In genomic region chr15:84950570-84951111, GRCh38 we compare ENCODE assay signal across 24 cellular contexts. TPM values are rescaled to one million over a fixed set of nuclear protein-coding genes. Genes with fewer than 3 reads are reported as not detected.
DNase-seq lines count a peak whose midpoint lies in the region; ATAC-seq and TF ChIP-seq lines count a peak whose summit lies in the region.
"Had no signal": no experiment of that assay in that cellular context is flagged by ENCODE, and none has a peak within 500 bp of the region (broad histone marks: within the 10 kb centered on the region; RNA-seq: fewer than 3 reads in every experiment).

No MANE protein-coding gene starts in this region.

- H3K4me3 ChIP-seq in IMR-90 (ENCODE audit: insufficient read depth, low read depth, low read length) (no peak overlapping the region), ascending aorta (no peak overlapping the region), testis (no peak overlapping the region), neural progenitor cell (no peak overlapping the region)
- H3K4me3 ChIP-seq: A549, SJCRH30 had no signal

- H3K79me2 ChIP-seq in neural progenitor cell (ENCODE audit: low read depth), result no peaks in the 10 kb centered on the region

- in situ Hi-C loops in IMR-90 (cut with MboI; ENCODE audit: low sequenced_read_pairs), result loop anchor here (25.0 kb wide), 1 partner anchor 337 kb away; no protein-coding TSS in a partner anchor

- no peak overlapping the region for H4K91ac ChIP-seq in IMR-90 (ENCODE audit: insufficient read depth, low read depth, low read length)

- DNase-seq in IMR-90 (no peak), ascending aorta (ENCODE audit: low spot score in 2 of 2) (no peak), left kidney (ENCODE audit: low read depth, low spot score) (peak; percentile 79), testis (peak; percentile 49), NOMO-1 treated with DMSO at 0.1 percent for 48 hours (lab: John Stamatoyannopoulos, UW; ENCODE audit: unreplicated experiment) (no peak), dedifferentiated amniotic fluid mesenchymal stem cell (ENCODE audit: extremely low spot score) (no peak), neural progenitor cell (ENCODE audit: low spot score) (no peak)
- DNase-seq: EL, GF-D8, GOT3, HCEC 1CT, KBM-7, MM.1S, NCI-H1092, NCI-H1436, NCI-H187 treated with DMSO at 0.1 percent for 48 hours, NCI-H2107, NCI-H2227 treated with DMSO at 0.1 percent for 48 hours, NCI-H510A treated with DMSO at 0.1 percent for 48 hours, NCI-H748 treated with DMSO at 0.1 percent for 48 hours, SJCRH30 had no signal

- H3K79me1 ChIP-seq in IMR-90 (ENCODE audit: low read depth in 1 of 2, low read length in 2 of 2), result peaks cover 0 to 8% of the 10 kb centered on the region in 2 experiments; a peak in 1 of 4 replicates

- H2AK9ac ChIP-seq in IMR-90 (replicated peaks; ENCODE audit: low read depth, low read length, poor library complexity), result no peak overlapping the region

- H2AFZ ChIP-seq in IMR-90 (replicated peaks; ENCODE audit: low read length, poor library complexity), result no peak overlapping the region
- no peak overlapping the region for H2AFZ ChIP-seq in neural progenitor cell (replicated peaks)

- H4K8ac ChIP-seq in IMR-90 (ENCODE audit: low read depth in 2 of 2, low read length in 2 of 2), result no peak overlapping the region

- H2BK5ac ChIP-seq in IMR-90 (ENCODE audit: low read depth, low read length, poor library complexity, severe bottlenecking), result no peak overlapping the region

- no peak overlapping the region for H3K27ac Mint-ChIP-seq in neural progenitor cell
- H3K27ac Mint-ChIP-seq: B cell had no signal

- H3K14ac ChIP-seq in IMR-90 (replicated peaks; ENCODE audit: low read depth, low read length), result 0 out of 2 replicates have a peak overlapping the region, but pooled peaks have one; percentile 40

- no peak overlapping the region for H3K56ac ChIP-seq in IMR-90 (ENCODE audit: extremely low read depth, insufficient read depth, low read length)

- no peaks in the 10 kb centered on the region for H3K27me3 ChIP-seq in IMR-90 (ENCODE audit: control insufficient read depth, insufficient read depth, low read length)
- H3K27me3 ChIP-seq in ascending aorta, result no peaks in the 10 kb centered on the region
- H3K27me3 ChIP-seq in testis, result no peaks in the 10 kb centered on the region
- H3K27me3 ChIP-seq in neural progenitor cell, result no peaks in the 10 kb centered on the region
- H3K27me3 ChIP-seq: SJCRH30 had no signal

- H2BK15ac ChIP-seq in IMR-90 (ENCODE audit: low read depth, low read length), result no peak overlapping the region

- H3K4me1 ChIP-seq in IMR-90 (ENCODE audit: control insufficient read depth, insufficient read depth, low read length), result peaks cover 13% of the 10 kb centered on the region
- H3K4me1 ChIP-seq in ascending aorta, result peaks cover 2 to 20% of the 10 kb centered on the region in 2 donors
- no peaks in the 10 kb centered on the region for H3K4me1 ChIP-seq in testis
- peaks cover 3% of the 10 kb centered on the region for H3K4me1 ChIP-seq in neural progenitor cell

- H3K23ac ChIP-seq in IMR-90 (ENCODE audit: low read depth, low read length), result no peak overlapping the region

- 68% methylated on average over 5 of the region's 7 CpGs; no CpG with 5 or more reads in 1 of the 2 experiments for WGBS in IMR-90 (ENCODE audit: extremely low coverage in 2 of 2, insufficient read length in 1 of 2), 2 experiments
- WGBS in testis, 2 donors, result 80 to 89% methylated on average over 7 of the region's 7 CpGs

- no peak for TF ChIP-seq RAD21 in IMR-90 (IDR thresholded peaks at IDR 0.05; ENCODE audit: low read length)

- dilution Hi-C loops in IMR-90 (cut with HindIII; ENCODE audit: low sequenced_read_pairs, unreplicated experiment), result loop anchor here (10.0 kb wide), 1 partner anchor 94 kb away; no protein-coding TSS in a partner anchor

- CTCF ChIA-PET in IMR-90 (lab: Yijun Ruan, JAX), result no interaction called here

- H3K27me3 Mint-ChIP-seq in neural progenitor cell (ENCODE audit: insufficient read depth, low read depth), result peaks cover 11% of the 10 kb centered on the region

- H3K9ac ChIP-seq in IMR-90 (ENCODE audit: low read depth, low read length) (no peak overlapping the region), neural progenitor cell (no peak overlapping the region)

- no peak for ATAC-seq in IMR-90 (ENCODE audit: low read depth)
- ATAC-seq: A549 had no signal

- H3K4ac ChIP-seq in IMR-90 (ENCODE audit: low read depth, low read length), result no peak overlapping the region

- intact Hi-C loops in IMR-90 (cut with micrococcal nuclease), result no loop called here
- intact Hi-C loops in ascending aorta (cut with DNase I), result no loop called here
- intact Hi-C loops in testis (cut with DNase I; ENCODE audit: low total_unique reads), result loop anchor here (10.0 kb wide), 1 partner anchor 94 kb away; no protein-coding TSS in a partner anchor

- no peaks in the 10 kb centered on the region for H3F3A ChIP-seq in neural progenitor cell (ENCODE audit: low read depth)

- no TSS peak for BruUV-seq in IMR-90 (replicated peaks; lab: Mats Ljungman, UMichigan)

- H2BK20ac ChIP-seq in IMR-90 (ENCODE audit: low read depth, low read length), result no peak overlapping the region

- peaks cover 19% of the 10 kb centered on the region for H3K9me1 ChIP-seq in IMR-90 (ENCODE audit: insufficient read depth, low read length)

- no peak overlapping the region for H3K27ac ChIP-seq in IMR-90 (ENCODE audit: insufficient read depth, low read length)
- H3K27ac ChIP-seq in ascending aorta, result peak overlapping the region; percentile 10 to 79
- H3K27ac ChIP-seq in testis, result no peak overlapping the region
- no peak overlapping the region for H3K27ac ChIP-seq in neural progenitor cell
- H3K27ac ChIP-seq: SJCRH30 had no signal

- no peak overlapping the region for H3K18ac ChIP-seq in IMR-90 (ENCODE audit: low read depth, low read length)

- no peaks in the 10 kb centered on the region for H3K4me1 Mint-ChIP-seq in neural progenitor cell
- H3K4me1 Mint-ChIP-seq: B cell had no signal

- POLR2A ChIA-PET in IMR-90 (lab: Charles Lee; ENCODE audit: unreplicated experiment), result no interaction called here

- no peak for TF ChIP-seq CTCF in IMR-90 (conservative IDR thresholded peaks at IDR 0.05; ENCODE audit: low read depth, low read length)
- TF ChIP-seq CTCF in ascending aorta (IDR thresholded peaks at IDR 0.05), result no peak
- TF ChIP-seq CTCF in testis (IDR thresholded peaks at IDR 0.05), result no peak
- TF ChIP-seq CTCF in neural progenitor cell (IDR thresholded peaks at IDR 0.05), result no peak

- TF ChIP-seq POLR2A in IMR-90 (IDR thresholded peaks at IDR 0.05; ENCODE audit: low read depth, low read length) (no peak), testis (IDR thresholded peaks at IDR 0.05) (no peak)

- H2AK5ac ChIP-seq in IMR-90 (ENCODE audit: low read depth, low read length), result peak overlapping the region; percentile 19; the same call in 1 of the 2 replicates

- no peak overlapping the region for H4K5ac ChIP-seq in IMR-90 (ENCODE audit: low read depth, low read length)

- no peaks in the 10 kb centered on the region for H3K9me3 Mint-ChIP-seq in neural progenitor cell
- H3K9me3 Mint-ChIP-seq: CD14-positive monocyte had no signal

- no peak overlapping the region for H2BK120ac ChIP-seq in IMR-90 (ENCODE audit: low read depth, low read length)

- H3K36me3 ChIP-seq in IMR-90 (ENCODE audit: control insufficient read depth, insufficient read depth, low read length), result no peaks in the 10 kb centered on the region
- H3K36me3 ChIP-seq in ascending aorta, result no peaks in the 10 kb centered on the region
- no peaks in the 10 kb centered on the region for H3K36me3 ChIP-seq in testis (ENCODE audit: low read depth, missing control alignments)
- H3K36me3 ChIP-seq in neural progenitor cell, result no peaks in the 10 kb centered on the region
- H3K36me3 ChIP-seq: SJCRH30 had no signal

- H3K36me3 Mint-ChIP-seq in neural progenitor cell, result no peaks in the 10 kb centered on the region
- H3K36me3 Mint-ChIP-seq: CD14-positive monocyte had no signal

- H4K20me1 ChIP-seq in IMR-90 (ENCODE audit: insufficient read depth, low read length) (no peaks in the 10 kb centered on the region), neural progenitor cell (ENCODE audit: low read depth) (no peaks in the 10 kb centered on the region)

- H3K4me2 ChIP-seq in IMR-90 (ENCODE audit: low read depth, low read length) (no peak overlapping the region), neural progenitor cell (no peak overlapping the region)
- H3K4me2 ChIP-seq: A549 had no signal

- no peak overlapping the region for H3K4me3 Mint-ChIP-seq in neural progenitor cell
- H3K4me3 Mint-ChIP-seq: B cell had no signal

- H3K9me3 ChIP-seq in IMR-90 (ENCODE audit: control insufficient read depth, insufficient read depth, low read length), result no peaks in the 10 kb centered on the region
- no peaks in the 10 kb centered on the region for H3K9me3 ChIP-seq in ascending aorta
- H3K9me3 ChIP-seq in testis, result no peaks in the 10 kb centered on the region
- H3K9me3 ChIP-seq in neural progenitor cell (ENCODE audit: low read depth), result no peaks in the 10 kb centered on the region
- H3K9me3 ChIP-seq: A549, SJCRH30 had no signal

TF ChIP-seq in IMR-90, 13 proteins besides CTCF, POLR2A, EP300 and RAD21 (continues in another document):
- TF ChIP-seq CEBPB (IDR thresholded peaks at IDR 0.05; ENCODE audit: low read depth, low read length) (no peak), USF2 (IDR thresholded peaks at IDR 0.05; ENCODE audit: low read depth, low read length) (no peak), CHD1 (IDR thresholded peaks at IDR 0.05; ENCODE audit: low read depth, low read length) (no peak)
- TF ChIP-seq, protein P1, sequence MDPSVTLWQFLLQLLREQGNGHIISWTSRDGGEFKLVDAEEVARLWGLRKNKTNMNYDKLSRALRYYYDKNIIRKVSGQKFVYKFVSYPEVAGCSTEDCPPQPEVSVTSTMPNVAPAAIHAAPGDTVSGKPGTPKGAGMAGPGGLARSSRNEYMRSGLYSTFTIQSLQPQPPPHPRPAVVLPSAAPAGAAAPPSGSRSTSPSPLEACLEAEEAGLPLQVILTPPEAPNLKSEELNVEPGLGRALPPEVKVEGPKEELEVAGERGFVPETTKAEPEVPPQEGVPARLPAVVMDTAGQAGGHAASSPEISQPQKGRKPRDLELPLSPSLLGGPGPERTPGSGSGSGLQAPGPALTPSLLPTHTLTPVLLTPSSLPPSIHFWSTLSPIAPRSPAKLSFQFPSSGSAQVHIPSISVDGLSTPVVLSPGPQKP (IDR thresholded peaks at IDR 0.05; ENCODE audit: borderline replicate concordance, low read depth, low read length), result no peak

RNA-seq across cellular contexts. Expression of gene PDE8A, which starts 31.0 kb away (rescaled TPM):
- total RNA-seq in IMR-90 (2012; rRNA removed) (32.4 and 40.3 TPM in 2 replicates), ascending aorta (22.9 TPM), testis (10 to 100 TPM; 67.3 to 67.8 TPM), neural progenitor cell (ENCODE audit: low replicate concordance) (9.0 and 11.4 TPM in 2 replicates)
- polyA plus RNA-seq in IMR-90 (2012; rRNA removed) (27.9 and 35.9 TPM in 2 replicates), testis (ENCODE audit: insufficient read depth, low read depth, low replicate concordance) (27.8 TPM)
- 6.7 and 13.5 TPM in 2 replicates for polyA plus RNA-seq in IMR-90 (2012; cell fraction: cytosol; rRNA removed)
- 26.0 and 126 TPM in 2 replicates for polyA plus RNA-seq in IMR-90 (2012; cell fraction: nucleus; rRNA removed; ENCODE audit: low replicate concordance)

Comparison
In these comparisons a context has a peak if more than half of its experiments do, and no peak if none do; other contexts are left out.
1. DNase-seq: peak in left kidney (single experiment) and testis (single experiment); none in IMR-90 (single experiment), ascending aorta (0 of 2), NOMO-1 treated with DMSO at 0.1 percent for 48 hours (single experiment), dedifferentiated amniotic fluid mesenchymal stem cell (single experiment) and neural progenitor cell (single experiment).
2. H3K27ac ChIP-seq: peak in ascending aorta (2 of 2); none in IMR-90 (single experiment), testis (0 of 2) and neural progenitor cell (single experiment).